In genomic region chr2:215429424-215429823, GRCh38 we compare ENCODE assay signal across 3 cellular contexts.
TF ChIP-seq lines count a peak whose summit lies in the region.

No MANE protein-coding gene starts in this region.

TF ChIP-seq in SK-N-SH, 30 proteins besides CTCF, POLR2A, EP300 and RAD21:
- TF ChIP-seq NRF1 (IDR thresholded peaks at IDR 0.05; ENCODE audit: low read depth, low read length), result no peak
- TF ChIP-seq ELF1 (IDR thresholded peaks at IDR 0.05), result no peak
- TF ChIP-seq TEAD4 (IDR thresholded peaks at IDR 0.05; ENCODE audit: borderline replicate concordance, insufficient read depth), result no peak
- TF ChIP-seq GATA2 (CRISPR knock-in tag; IDR thresholded peaks at IDR 0.05), result no peak
- TF ChIP-seq FOSL2 (IDR thresholded peaks at IDR 0.05; ENCODE audit: borderline replicate concordance, low read depth), result no peak
- no peak for TF ChIP-seq CHD2 (IDR thresholded peaks at IDR 0.05; ENCODE audit: low read length, partially characterized antibody)
- no peak for TF ChIP-seq RCOR1 (IDR thresholded peaks at IDR 0.05; ENCODE audit: low read length)
- no peak for TF ChIP-seq ZBTB33 (IDR thresholded peaks at IDR 0.05; ENCODE audit: borderline replicate concordance, low read depth)
- no peak for TF ChIP-seq NFIC (IDR thresholded peaks at IDR 0.05; ENCODE audit: borderline replicate concordance)
- no peak for TF ChIP-seq JUND (IDR thresholded peaks at IDR 0.05)
- no peak for TF ChIP-seq IRF3 (IDR thresholded peaks at IDR 0.05; ENCODE audit: low read depth, low read length)

TF ChIP-seq in SK-N-SH treated with all-trans-retinoic acid at 6 μM for 48 hours, 23 proteins besides CTCF, POLR2A, EP300 and RAD21:
- TF ChIP-seq ARNTL (CRISPR knock-in tag; IDR thresholded peaks at IDR 0.05; ENCODE audit: borderline replicate concordance, low read depth) (no peak), CSDC2 (CRISPR knock-in tag; IDR thresholded peaks at IDR 0.05) (no peak), ZC3H10 (CRISPR knock-in tag; IDR thresholded peaks at IDR 0.05) (no peak), ZNF565 (CRISPR knock-in tag; conservative IDR thresholded peaks at IDR 0.05; ENCODE audit: low read depth) (no peak), POU6F1 (CRISPR knock-in tag; IDR thresholded peaks at IDR 0.05; ENCODE audit: borderline replicate concordance, low read depth) (no peak), ISL1 (CRISPR knock-in tag; IDR thresholded peaks at IDR 0.05) (no peak)

TF ChIP-seq in endothelial cell of umbilical vein, 7 proteins besides CTCF, POLR2A, EP300 and RAD21:
- TF ChIP-seq MAX (IDR thresholded peaks at IDR 0.05; ENCODE audit: insufficient read depth, insufficient read length) (no peak), FOS (IDR thresholded peaks at IDR 0.05; ENCODE audit: borderline replicate concordance, insufficient read depth, low read length) (no peak), EZH2 (IDR thresholded peaks at IDR 0.05; ENCODE audit: borderline replicate concordance, low read depth, low read length, severe bottlenecking) (no peak), MYC (IDR thresholded peaks at IDR 0.05; ENCODE audit: low read depth, low read length) (no peak), JUN (IDR thresholded peaks at IDR 0.05; ENCODE audit: borderline replicate concordance, insufficient read depth, insufficient read length, low read depth) (no peak), POLR2AphosphoS5 (IDR thresholded peaks at IDR 0.05; ENCODE audit: insufficient read depth, low read depth, low read length) (no peak), GATA2 (IDR thresholded peaks at IDR 0.05; ENCODE audit: insufficient read depth, insufficient read length, low read depth, low read length) (no peak)
